ENCODE assay signal across 8 cellular contexts in the genomic region with DNA sequence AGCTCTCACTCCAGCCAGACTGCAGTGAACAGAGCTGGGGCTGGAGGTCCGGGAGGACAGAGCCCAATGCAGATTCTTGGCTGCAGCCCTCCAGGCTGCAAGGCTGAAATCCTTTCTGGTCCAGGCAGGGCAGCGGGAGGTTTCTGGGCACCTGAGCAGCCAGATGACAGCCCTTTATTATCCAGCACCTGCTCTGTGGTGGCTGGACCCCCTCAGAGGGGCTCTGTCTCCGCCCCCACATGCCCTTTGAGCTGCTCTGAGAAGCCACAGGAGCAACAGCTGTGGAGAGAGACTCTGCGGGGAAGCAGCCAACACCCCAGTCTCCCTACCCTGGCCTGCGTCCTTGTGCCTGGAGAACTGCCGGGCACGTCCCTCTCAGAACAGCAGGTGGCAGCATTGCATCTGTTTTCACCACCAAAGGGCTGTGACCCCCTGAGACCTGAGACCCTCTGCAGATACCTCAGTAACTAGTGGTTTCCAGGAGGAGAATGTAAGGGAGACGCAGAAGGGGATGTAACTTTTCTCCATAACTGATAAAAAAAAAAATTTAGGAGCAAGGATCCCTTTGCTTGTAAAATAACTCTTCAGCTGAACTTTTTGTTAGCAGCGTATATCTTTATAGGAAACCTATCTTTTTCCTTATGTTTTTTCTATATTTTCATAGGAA. TPM values are rescaled to one million over a fixed set of nuclear protein-coding genes. Genes with fewer than 3 reads are reported as not detected.
DNase-seq lines count a peak whose midpoint lies in the region; ATAC-seq and TF ChIP-seq lines count a peak whose summit lies in the region.

No MANE protein-coding gene starts in this region.

- H3K27ac ChIP-seq in OCI-LY3 (ENCODE audit: low read length) (no peak overlapping the region), neural cell (ENCODE audit: low read length) (no peak overlapping the region)

- H3K4me1 Mint-ChIP-seq in stimulated activated naive CD8-positive, alpha-beta T cell treated with anti-CD3 and anti-CD28 coated beads, Interleukin-15, amount 100 ng/mL, for 72 hours: peaks cover 29% of the 10 kb centered on the region

- H3K4me2 ChIP-seq in OCI-LY3 (ENCODE audit: low read length): peak overlapping the region; percentile 50
- no peak overlapping the region for H3K4me2 ChIP-seq in neural cell (ENCODE audit: low read length)

- H3K4me3 ChIP-seq in OCI-LY3 (ENCODE audit: low read length): no peak overlapping the region
- no peak overlapping the region for H3K4me3 ChIP-seq in neural cell (ENCODE audit: low read length)

- H3K9ac ChIP-seq in OCI-LY3 (ENCODE audit: low read length) (peak overlapping the region; percentile 9; the same call in 1 of the 2 replicates), neural cell (ENCODE audit: low read length) (peak overlapping the region; percentile 10)

- no peaks in the 10 kb centered on the region for H3F3A ChIP-seq in neural cell (ENCODE audit: insufficient read depth, low read length, poor library complexity, severe bottlenecking)

- peak in 12 of 14 donors; percentile 31 to 71 (median 64) for DNase-seq in C1 segment of cervical spinal cord (lab: John Stamatoyannopoulos, UW)
- DNase-seq in HT-29 (ENCODE audit: low spot score): peak; percentile 64
- peak; percentile 64 for DNase-seq in activated T-cell treated with anti-CD3 and anti-CD28 coated beads for 24 hours (ENCODE audit: low read depth)
- peak; percentile 44 for DNase-seq in fibroblast of gingiva (ENCODE audit: low read depth)
- DNase-seq in stimulated activated naive CD8-positive, alpha-beta T cell treated with anti-CD3 and anti-CD28 coated beads, Interleukin-15, amount 100 ng/mL, for 72 hours: peak; percentile 68 to 72

- no peaks in the 10 kb centered on the region for H3K9me3 ChIP-seq in OCI-LY3 (ENCODE audit: insufficient read depth, low read length)
- H3K9me3 ChIP-seq in neural cell (ENCODE audit: low read length): no peaks in the 10 kb centered on the region

- no peaks in the 10 kb centered on the region for H3K9me3 Mint-ChIP-seq in stimulated activated naive CD8-positive, alpha-beta T cell treated with anti-CD3 and anti-CD28 coated beads, Interleukin-15, amount 100 ng/mL, for 72 hours

- no peak overlapping the region for H3K4me3 Mint-ChIP-seq in stimulated activated naive CD8-positive, alpha-beta T cell treated with anti-CD3 and anti-CD28 coated beads, Interleukin-15, amount 100 ng/mL, for 72 hours

- H3K27me3 ChIP-seq in OCI-LY3 (ENCODE audit: low read depth, low read length) (0 out of 2 replicates have a peak, but pooled peaks cover 7% of the 10 kb centered on the region), neural cell (ENCODE audit: insufficient read depth, low read depth, low read length) (no peaks in the 10 kb centered on the region)

- H3K9me2 ChIP-seq in neural cell (ENCODE audit: insufficient read depth, low read length): no peaks in the 10 kb centered on the region

- peak; percentile 28 for ATAC-seq in stimulated activated naive CD8-positive, alpha-beta T cell treated with anti-CD3 and anti-CD28 coated beads, Interleukin-15, amount 100 ng/mL, for 72 hours
- no peak for ATAC-seq in HG03469 (IDR thresholded peaks at IDR 0.05; ENCODE audit: unreplicated experiment)

- peak; percentile 82 for TF ChIP-seq RAD21 in neural cell (conservative IDR thresholded peaks at IDR 0.05)

- peaks cover 5% of the 10 kb centered on the region for H4K20me1 ChIP-seq in OCI-LY3 (ENCODE audit: insufficient read depth, low read length)
- no peaks in the 10 kb centered on the region for H4K20me1 ChIP-seq in neural cell (ENCODE audit: insufficient read depth)

- no peaks in the 10 kb centered on the region for H3K27me3 Mint-ChIP-seq in stimulated activated naive CD8-positive, alpha-beta T cell treated with anti-CD3 and anti-CD28 coated beads, Interleukin-15, amount 100 ng/mL, for 72 hours

- peaks cover 22% of the 10 kb centered on the region for H3K4me1 ChIP-seq in OCI-LY3 (ENCODE audit: low read length)

- TF ChIP-seq EP300 in neural cell (conservative IDR thresholded peaks at IDR 0.05; ENCODE audit: poor library complexity, severe bottlenecking): no peak

- H3K79me2 ChIP-seq in OCI-LY3 (ENCODE audit: low read length): peaks cover 13% of the 10 kb centered on the region
- H3K79me2 ChIP-seq in neural cell (replicated peaks; ENCODE audit: insufficient read depth, low read length): peaks cover 8% of the 10 kb centered on the region

- H3K27ac Mint-ChIP-seq in stimulated activated naive CD8-positive, alpha-beta T cell treated with anti-CD3 and anti-CD28 coated beads, Interleukin-15, amount 100 ng/mL, for 72 hours: peak overlapping the region in 1 of 2 donors; percentile 64

- peak; percentile 97 for TF ChIP-seq CTCF in OCI-LY3 (IDR thresholded peaks at IDR 0.05; ENCODE audit: low read depth, low read length)
- TF ChIP-seq CTCF in neural cell (IDR thresholded peaks at IDR 0.05; ENCODE audit: poor library complexity, severe bottlenecking): peak; percentile 90

- H2AFZ ChIP-seq in OCI-LY3 (ENCODE audit: low read depth, low read length): peak overlapping the region; percentile 51; the same call in 1 of the 2 replicates
- H2AFZ ChIP-seq in neural cell (ENCODE audit: low read depth, low read length): no peak overlapping the region

- H3K36me3 ChIP-seq in OCI-LY3 (replicated peaks; ENCODE audit: low read depth, low read length) (peaks cover 3% of the 10 kb centered on the region), neural cell (ENCODE audit: insufficient read depth, low read length) (no peaks in the 10 kb centered on the region)

TF ChIP-seq in neural cell, 6 proteins besides CTCF, POLR2A, EP300 and RAD21:
- peak; percentile 81 for TF ChIP-seq SMC3 (conservative IDR thresholded peaks at IDR 0.05; ENCODE audit: poor library complexity)
- TF ChIP-seq EZH2 (IDR thresholded peaks at IDR 0.05; ENCODE audit: borderline replicate concordance, insufficient read depth, low read length, poor library complexity, severe bottlenecking): no peak

RNA-seq across cellular contexts. Expression of a gene that starts 3.7 kb away (rescaled TPM):
- 73.2 and 88.3 TPM in 2 replicates for total RNA-seq in HT-29 (2014; rRNA removed; shearing (Covaris generic))
- 27.7 and 29.6 TPM in 2 replicates for polyA plus RNA-seq in neural cell
- 52.7 and 52.8 TPM in 2 replicates for polyA minus RNA-seq in neural cell

RNA-seq across cellular contexts. Expression of a gene that starts 32.5 kb away (rescaled TPM):
- 0.55 and 0.64 TPM in 2 replicates for total RNA-seq in HT-29 (2014; rRNA removed; shearing (Covaris generic))
- 5.2 and 5.7 TPM in 2 replicates for polyA plus RNA-seq in neural cell
- polyA minus RNA-seq in neural cell: 2.7 TPM in 2 replicates

RNA-seq across cellular contexts. Expression of a gene that starts 44.1 kb away (rescaled TPM):
- 185 and 194 TPM in 2 replicates for total RNA-seq in HT-29 (2014; rRNA removed; shearing (Covaris generic))
- 136 and 148 TPM in 2 replicates for polyA plus RNA-seq in neural cell
- 196 and 204 TPM in 2 replicates for polyA minus RNA-seq in neural cell

RNA-seq across cellular contexts. Expression of a gene that starts 54.3 kb away (rescaled TPM):
- total RNA-seq in HT-29 (2014; rRNA removed; shearing (Covaris generic)): 49.1 and 52.8 TPM in 2 replicates
- 107 and 126 TPM in 2 replicates for polyA plus RNA-seq in neural cell
- polyA minus RNA-seq in neural cell: 118 and 137 TPM in 2 replicates

RNA-seq across cellular contexts. Expression of a gene that starts 57.0 kb away (rescaled TPM):
- total RNA-seq in HT-29 (2014; rRNA removed; shearing (Covaris generic)): 50.1 and 62.1 TPM in 2 replicates
- 60.2 and 69.9 TPM in 2 replicates for polyA plus RNA-seq in neural cell
- polyA minus RNA-seq in neural cell: 59.3 and 68.2 TPM in 2 replicates
